In the genomic region with DNA sequence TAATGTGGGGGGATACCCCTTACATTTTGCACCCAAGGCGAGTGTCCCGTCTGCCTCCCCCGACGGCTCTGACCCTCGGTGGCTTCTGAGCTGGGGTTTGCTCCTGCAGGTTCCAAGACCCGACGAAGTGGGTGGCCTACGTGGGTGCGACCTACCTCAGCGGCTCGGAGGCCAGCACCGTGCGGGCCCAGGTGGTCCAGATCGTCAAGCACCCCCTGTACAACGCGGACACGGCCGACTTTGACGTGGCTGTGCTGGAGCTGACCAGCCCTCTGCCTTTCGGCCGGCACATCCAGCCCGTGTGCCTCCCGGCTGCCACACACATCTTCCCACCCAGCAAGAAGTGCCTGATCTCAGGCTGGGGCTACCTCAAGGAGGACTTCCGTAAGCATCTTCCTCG, we compare ENCODE assay signal across 32 cellular contexts. TPM values are rescaled to one million over a fixed set of nuclear protein-coding genes. Genes with fewer than 3 reads are reported as not detected.
"Had no signal": no experiment of that assay in that cellular context is flagged by ENCODE, and none has a peak within 500 bp of the region (broad histone marks: within the 10 kb centered on the region; RNA-seq: fewer than 3 reads in every experiment).

No MANE protein-coding gene starts in this region.

- H3K4me3 Mint-ChIP-seq: activated CD4-positive, alpha-beta memory T cell treated with anti-CD3 and anti-CD28 coated beads, Interleukin-2, amount 10 ng/mL, durations not matched to agents 7 days and 5 days; activated CD4-positive, alpha-beta T cell treated with anti-CD3 and anti-CD28 coated beads, Interleukin-2, amount 10 ng/mL, durations not matched to agents 7 days and 5 days; activated naive CD4-positive, alpha-beta T cell treated with anti-CD3 and anti-CD28 coated beads, Interleukin-2, amount 10 ng/mL, durations not matched to agents 7 days and 5 days; activated naive CD8-positive, alpha-beta T cell treated with anti-CD3 and anti-CD28 coated beads, Interleukin-2, amount 10 ng/mL, durations not matched to agents 7 days and 5 days; activated T-cell treated with anti-CD3 and anti-CD28 coated beads, Interleukin-2, amount 50 U/mL, for 24 hours; activated T-cell treated with anti-CD3 and anti-CD28 coated beads, Interleukin-2, amount 50 U/mL, for 72 hours; central memory CD8-positive, alpha-beta T cell; dendritic cell treated with granulocyte-macrophage colony-stimulating factor and Interleukin-4, amounts not matched to agents 40 ng/mL and 50 ng/mL, for 4 days; effector memory CD8-positive, alpha-beta T cell; WTC11 had no signal

- H3K27ac Mint-ChIP-seq: activated CD4-positive, alpha-beta memory T cell treated with anti-CD3 and anti-CD28 coated beads, Interleukin-2, amount 10 ng/mL, durations not matched to agents 7 days and 5 days; activated CD4-positive, alpha-beta T cell treated with anti-CD3 and anti-CD28 coated beads, Interleukin-2, amount 10 ng/mL, durations not matched to agents 7 days and 5 days; activated naive CD4-positive, alpha-beta T cell treated with anti-CD3 and anti-CD28 coated beads, Interleukin-2, amount 10 ng/mL, durations not matched to agents 7 days and 5 days; activated naive CD4-positive, alpha-beta T cell treated with anti-CD3 and anti-CD28 coated beads, Interleukin-2, amount 50 U/mL, for 72 hours; activated naive CD8-positive, alpha-beta T cell treated with anti-CD3 and anti-CD28 coated beads, Interleukin-2, amount 10 ng/mL, durations not matched to agents 7 days and 5 days; activated T-cell treated with anti-CD3 and anti-CD28 coated beads, Interleukin-2, amount 50 U/mL, for 24 hours; activated T-cell treated with anti-CD3 and anti-CD28 coated beads, Interleukin-2, amount 50 U/mL, for 72 hours; dendritic cell treated with granulocyte-macrophage colony-stimulating factor and Interleukin-4, amounts not matched to agents 40 ng/mL and 50 ng/mL, for 4 days; effector memory CD8-positive, alpha-beta T cell; WTC11 had no signal

- H3K4me1 Mint-ChIP-seq: activated CD4-positive, alpha-beta memory T cell treated with anti-CD3 and anti-CD28 coated beads, Interleukin-2, amount 10 ng/mL, durations not matched to agents 7 days and 5 days; activated naive CD4-positive, alpha-beta T cell treated with anti-CD3 and anti-CD28 coated beads, Interleukin-2, amount 10 ng/mL, durations not matched to agents 7 days and 5 days; central memory CD8-positive, alpha-beta T cell; WTC11 had no signal

- H3K9me3 ChIP-seq: ascending aorta, gastrocnemius medialis had no signal

- H3K4me3 ChIP-seq: ascending aorta, coronary artery, dorsolateral prefrontal cortex, esophagus muscularis mucosa, gastrocnemius medialis, heart right ventricle had no signal

- FAIRE-seq: bronchial epithelial cell had no signal

- H3K9me3 Mint-ChIP-seq: activated CD4-positive, alpha-beta memory T cell treated with anti-CD3 and anti-CD28 coated beads, Interleukin-2, amount 10 ng/mL, durations not matched to agents 7 days and 5 days; activated CD4-positive, alpha-beta T cell treated with anti-CD3 and anti-CD28 coated beads, Interleukin-2, amount 10 ng/mL, durations not matched to agents 7 days and 5 days; activated naive CD4-positive, alpha-beta T cell treated with anti-CD3 and anti-CD28 coated beads, Interleukin-2, amount 10 ng/mL, durations not matched to agents 7 days and 5 days; activated T-cell treated with anti-CD3 and anti-CD28 coated beads, Interleukin-2, amount 50 U/mL, for 24 hours; central memory CD8-positive, alpha-beta T cell; effector memory CD8-positive, alpha-beta T cell had no signal

- H3K27me3 Mint-ChIP-seq: activated CD4-positive, alpha-beta T cell treated with anti-CD3 and anti-CD28 coated beads, Interleukin-2, amount 10 ng/mL, durations not matched to agents 7 days and 5 days; activated naive CD8-positive, alpha-beta T cell treated with anti-CD3 and anti-CD28 coated beads, Interleukin-2, amount 10 ng/mL, durations not matched to agents 7 days and 5 days had no signal

- H3K36me3 Mint-ChIP-seq: activated naive CD4-positive, alpha-beta T cell treated with anti-CD3 and anti-CD28 coated beads, Interleukin-2, amount 10 ng/mL, durations not matched to agents 7 days and 5 days; activated naive CD4-positive, alpha-beta T cell treated with anti-CD3 and anti-CD28 coated beads, Interleukin-2, amount 50 U/mL, for 72 hours; WTC11 had no signal

- ATAC-seq: activated naive CD4-positive, alpha-beta T cell treated with anti-CD3 and anti-CD28 coated beads, Interleukin-2, amount 50 U/mL, for 72 hours; activated T-cell treated with anti-CD3 and anti-CD28 coated beads, Interleukin-2, amount 50 U/mL, for 72 hours; effector memory CD8-positive, alpha-beta T cell; foreskin keratinocyte; gastrocnemius medialis; heart right ventricle; WTC11 had no signal

- DNase-seq: activated CD4-positive, alpha-beta memory T cell treated with anti-CD3 and anti-CD28 coated beads, Interleukin-2, amount 10 ng/mL, durations not matched to agents 7 days and 5 days; activated CD4-positive, alpha-beta T cell treated with anti-CD3 and anti-CD28 coated beads for 1 hour; activated CD4-positive, alpha-beta T cell treated with anti-CD3 and anti-CD28 coated beads for 4 hours; activated CD4-positive, alpha-beta T cell treated with anti-CD3 and anti-CD28 coated beads, Interleukin-2, amount 10 ng/mL, durations not matched to agents 7 days and 5 days; activated CD4-positive, alpha-beta T cell treated with anti-CD3 and anti-CD28 coated beads, Interleukin-2, amount 50 U/mL, for 4 hours; activated CD8-positive, alpha-beta memory T cell treated with anti-CD3 and anti-CD28 coated beads, Interleukin-2, amount 50 U/mL, for 48 hours; activated gamma-delta T cell; activated naive CD4-positive, alpha-beta T cell; activated naive CD4-positive, alpha-beta T cell treated with anti-CD3 and anti-CD28 coated beads, Interleukin-2, amount 10 ng/mL, durations not matched to agents 7 days and 5 days; activated naive CD8-positive, alpha-beta T cell treated with anti-CD3 and anti-CD28 coated beads, Interleukin-2, amount 10 ng/mL, durations not matched to agents 7 days and 5 days; activated T-cell treated with anti-CD3 and anti-CD28 coated beads for 4 hours; activated T-cell treated with anti-CD3 and anti-CD28 coated beads, Interleukin-2, amount 50 U/mL, for 24 hours; activated T-cell treated with anti-CD3 and anti-CD28 coated beads, Interleukin-2, amount 50 U/mL, for 72 hours; brain microvascular endothelial cell; dorsolateral prefrontal cortex; effector memory CD8-positive, alpha-beta T cell; erythroblast; foreskin keratinocyte; gastrocnemius medialis; heart right ventricle; T-helper 2 cell had no signal

- H3K4me1 ChIP-seq: ascending aorta, esophagus muscularis mucosa, foreskin keratinocyte, gastrocnemius medialis, heart right ventricle had no signal

- H3K27me3 ChIP-seq: ascending aorta, brain microvascular endothelial cell, foreskin keratinocyte had no signal

- H3K36me3 ChIP-seq: ascending aorta, brain microvascular endothelial cell, esophagus muscularis mucosa, gastrocnemius medialis, heart right ventricle had no signal

- H3K27ac ChIP-seq: ascending aorta, brain microvascular endothelial cell, coronary artery, dorsolateral prefrontal cortex, esophagus muscularis mucosa, foreskin keratinocyte, gastrocnemius medialis, heart right ventricle had no signal

RNA-seq across cellular contexts. Expression of a gene that starts 48.2 kb away (rescaled TPM):
- total RNA-seq: activated CD4-positive, alpha-beta memory T cell treated with anti-CD3 and anti-CD28 coated beads, Interleukin-2, amount 10 ng/mL, durations not matched to agents 7 days and 5 days; activated CD4-positive, alpha-beta T cell treated with anti-CD3 and anti-CD28 coated beads, Interleukin-2, amount 10 ng/mL, durations not matched to agents 7 days and 5 days; activated naive CD4-positive, alpha-beta T cell treated with anti-CD3 and anti-CD28 coated beads, Interleukin-2, amount 50 U/mL, for 72 hours; ascending aorta; bronchial epithelial cell; cardiac septum; foreskin keratinocyte; gastrocnemius medialis; glomerular endothelial cell; heart right ventricle; T-helper 1 cell treated with Interleukin-12 subunit alpha and Interleukin-12 subunit beta and Interleukin-4 antibody, amounts not matched to agents 30 ng/mL and 1 ng/mL, for 36 hours had no signal
- polyA plus RNA-seq: foreskin keratinocyte had no signal
